In the genomic region with DNA sequence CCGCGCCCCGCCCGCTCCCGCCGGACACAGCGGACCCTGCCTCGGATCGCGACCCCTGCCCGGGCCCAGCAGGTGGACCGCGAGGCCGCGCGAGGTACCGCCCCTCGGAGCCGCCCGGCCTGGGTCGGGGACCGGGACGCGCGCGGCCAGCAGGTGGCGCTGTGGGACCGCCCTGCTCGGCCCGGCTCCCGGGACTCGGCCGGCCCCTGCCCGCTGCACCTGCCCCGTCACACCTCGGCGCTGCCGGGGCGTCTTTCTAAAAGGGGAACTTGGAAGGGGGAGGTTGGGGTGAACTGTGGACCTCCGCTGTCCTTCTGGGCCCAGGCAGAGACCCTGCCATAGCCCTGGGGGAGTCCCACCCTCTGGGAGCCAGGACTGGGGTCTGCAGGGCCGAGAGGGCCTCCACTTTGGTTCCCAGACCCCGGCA, we compare ENCODE assay signal across 8 cellular contexts. TPM values are rescaled to one million over a fixed set of nuclear protein-coding genes. Genes with fewer than 3 reads are reported as not detected.
DNase-seq lines count a peak whose midpoint lies in the region; ATAC-seq lines count a peak whose summit lies in the region.

No MANE protein-coding gene starts in this region.

- H3K27me3 Mint-ChIP-seq in stimulated activated memory B cell treated with anti-CD40 and anti-IgM and Interleukin-4, amounts not matched to agents 10 μg/mL and 1 μg/mL and 100 μg/mL, for 72 hours: no peaks in the 10 kb centered on the region

- peak; percentile 74 for ATAC-seq in stimulated activated memory B cell treated with anti-CD40 and anti-IgM and Interleukin-4, amounts not matched to agents 10 μg/mL and 1 μg/mL and 100 μg/mL, for 72 hours
- no peak for ATAC-seq in HG03135 (IDR thresholded peaks at IDR 0.05; ENCODE audit: unreplicated experiment)

- H3K4me1 Mint-ChIP-seq in stimulated activated memory B cell treated with anti-CD40 and anti-IgM and Interleukin-4, amounts not matched to agents 10 μg/mL and 1 μg/mL and 100 μg/mL, for 72 hours: peaks cover 80% of the 10 kb centered on the region

- peaks cover 9% of the 10 kb centered on the region for H3K36me3 Mint-ChIP-seq in stimulated activated memory B cell treated with anti-CD40 and anti-IgM and Interleukin-4, amounts not matched to agents 10 μg/mL and 1 μg/mL and 100 μg/mL, for 72 hours

- DNase-seq in NCI-H2196 (lab: John Stamatoyannopoulos, UW; ENCODE audit: unreplicated experiment) (peak; percentile 48), NCI-H2196 treated with DMSO at 0.1 percent for 48 hours (lab: John Stamatoyannopoulos, UW; ENCODE audit: unreplicated experiment) (no peak), LoVo (ENCODE audit: low spot score) (peak; percentile 72), dermis blood vessel endothelial cell (peak; percentile 72), myocyte (ENCODE audit: low read depth) (peak; percentile 24)
- peak; percentile 78 to 79 for DNase-seq in activated CD4-positive, alpha-beta T cell treated with anti-CD3 and anti-CD28 coated beads for 4 hours

- no peaks in the 10 kb centered on the region for H3K9me3 Mint-ChIP-seq in stimulated activated memory B cell treated with anti-CD40 and anti-IgM and Interleukin-4, amounts not matched to agents 10 μg/mL and 1 μg/mL and 100 μg/mL, for 72 hours

- peak overlapping the region; percentile 88 for H3K27ac Mint-ChIP-seq in stimulated activated memory B cell treated with anti-CD40 and anti-IgM and Interleukin-4, amounts not matched to agents 10 μg/mL and 1 μg/mL and 100 μg/mL, for 72 hours

- H3K4me3 Mint-ChIP-seq in stimulated activated memory B cell treated with anti-CD40 and anti-IgM and Interleukin-4, amounts not matched to agents 10 μg/mL and 1 μg/mL and 100 μg/mL, for 72 hours: peak overlapping the region; percentile 31

RNA-seq across cellular contexts. Expression of gene CRELD2, which starts 11.1 kb away (rescaled TPM):
- total RNA-seq in dermis blood vessel endothelial cell (77.4 and 123 TPM in 2 replicates), myocyte (63.0 and 120 TPM in 2 replicates)
- polyA plus RNA-seq in myocyte (2012): 75.8 TPM

RNA-seq across cellular contexts. Expression of gene ALG12, which starts 11.3 kb away (rescaled TPM):
- total RNA-seq in dermis blood vessel endothelial cell (14.6 and 24.7 TPM in 2 replicates), myocyte (23.4 and 24.5 TPM in 2 replicates)
- polyA plus RNA-seq in myocyte (2012): 21.8 TPM

RNA-seq across cellular contexts. Expression of gene PIM3, which starts 31.0 kb away (rescaled TPM):
- total RNA-seq in dermis blood vessel endothelial cell (463 and 464 TPM in 2 replicates), myocyte (41.4 and 42.4 TPM in 2 replicates)
- 10.6 TPM for polyA plus RNA-seq in myocyte (2012)

Comparison
In these comparisons a context has a peak if more than half of its experiments do, and no peak if none do; other contexts are left out.
1. RNA of gene PIM3, which starts 31.0 kb away (total RNA-seq): 463 to 464 TPM in dermis blood vessel endothelial cell; 41.4 to 42.4 TPM in myocyte; every median in the first group is over 10 times any median in the second.